In the genomic region with DNA sequence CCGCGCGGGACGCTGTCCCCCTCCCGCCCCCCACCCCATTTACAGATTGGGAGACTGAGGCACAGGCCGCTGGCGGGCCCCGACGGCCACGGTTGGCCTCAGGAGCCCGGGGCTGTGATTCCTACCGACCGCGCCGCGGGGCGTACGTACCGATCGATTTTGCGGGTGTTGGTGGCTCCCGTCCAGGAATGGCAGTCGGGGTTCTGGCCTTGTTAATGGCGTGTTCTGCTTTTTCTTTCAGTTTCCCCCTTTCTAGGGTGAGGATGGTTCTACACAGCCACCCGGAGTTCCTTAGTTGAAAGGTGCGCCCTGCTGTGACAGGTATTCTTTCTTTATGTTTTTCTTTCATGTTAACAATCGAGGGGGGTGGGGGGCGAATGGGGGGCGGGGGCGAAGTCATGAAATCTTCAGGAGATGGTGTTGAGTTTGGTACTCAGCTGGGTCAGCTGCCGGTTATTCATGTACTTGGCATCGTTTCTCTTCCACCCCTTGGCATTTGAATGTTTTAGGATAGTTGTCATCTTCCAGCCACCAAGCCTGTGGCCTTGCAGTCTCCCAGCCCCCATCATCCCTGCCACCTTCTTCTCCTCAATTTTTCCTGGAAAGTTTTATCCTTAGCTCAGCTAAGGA, we compare ENCODE assay signal across 2 cellular contexts.
A peak's percentile ranks its signal among the peaks of the same experiment; 100 is the strongest.
TF ChIP-seq lines count a peak whose summit lies in the region.

No MANE protein-coding gene starts in this region.

TF ChIP-seq in HEK293T, 16 proteins besides CTCF, POLR2A, EP300 and RAD21:
- TF ChIP-seq, protein P1, sequence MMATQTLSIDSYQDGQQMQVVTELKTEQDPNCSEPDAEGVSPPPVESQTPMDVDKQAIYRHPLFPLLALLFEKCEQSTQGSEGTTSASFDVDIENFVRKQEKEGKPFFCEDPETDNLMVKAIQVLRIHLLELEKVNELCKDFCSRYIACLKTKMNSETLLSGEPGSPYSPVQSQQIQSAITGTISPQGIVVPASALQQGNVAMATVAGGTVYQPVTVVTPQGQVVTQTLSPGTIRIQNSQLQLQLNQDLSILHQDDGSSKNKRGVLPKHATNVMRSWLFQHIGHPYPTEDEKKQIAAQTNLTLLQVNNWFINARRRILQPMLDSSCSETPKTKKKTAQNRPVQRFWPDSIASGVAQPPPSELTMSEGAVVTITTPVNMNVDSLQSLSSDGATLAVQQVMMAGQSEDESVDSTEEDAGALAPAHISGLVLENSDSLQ (IDR thresholded peaks at IDR 0.05) = no peak
- TF ChIP-seq LEF1 (IDR thresholded peaks at IDR 0.05; ENCODE audit: borderline replicate concordance) = no peak
- no peak for TF ChIP-seq BHLHE40 (IDR thresholded peaks at IDR 0.05; ENCODE audit: borderline replicate concordance)
- TF ChIP-seq FOXK2 (IDR thresholded peaks at IDR 0.05) = no peak
- TF ChIP-seq SP1 (IDR thresholded peaks at IDR 0.05) = no peak
- TF ChIP-seq FOXM1 (IDR thresholded peaks at IDR 0.05; ENCODE audit: borderline replicate concordance) = no peak
- no peak for TF ChIP-seq TARDBP (IDR thresholded peaks at IDR 0.05)
- no peak for TF ChIP-seq HDGF (IDR thresholded peaks at IDR 0.05; ENCODE audit: borderline replicate concordance)
- TF ChIP-seq ZNF384 (IDR thresholded peaks at IDR 0.05) = no peak
- TF ChIP-seq L3MBTL2 (conservative IDR thresholded peaks at IDR 0.05) = no peak

TF ChIP-seq in HepG2, 621 proteins besides CTCF, POLR2A, EP300 and RAD21:
- TF ChIP-seq, protein P2, sequence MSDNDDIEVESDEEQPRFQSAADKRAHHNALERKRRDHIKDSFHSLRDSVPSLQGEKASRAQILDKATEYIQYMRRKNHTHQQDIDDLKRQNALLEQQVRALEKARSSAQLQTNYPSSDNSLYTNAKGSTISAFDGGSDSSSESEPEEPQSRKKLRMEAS (IDR thresholded peaks at IDR 0.05) = no peak
- no peak for TF ChIP-seq TAF1 (CRISPR knock-in tag; IDR thresholded peaks at IDR 0.05)
- peak; percentile 56; the same call in 1 of the 2 replicates for TF ChIP-seq SIN3A (IDR thresholded peaks at IDR 0.05; ENCODE audit: borderline replicate concordance, low read depth, low read length)
- TF ChIP-seq CHD4 (IDR thresholded peaks at IDR 0.05; ENCODE audit: borderline replicate concordance, low read length) = no peak
- TF ChIP-seq NPAS2 (CRISPR knock-in tag; IDR thresholded peaks at IDR 0.05; ENCODE audit: borderline replicate concordance) = no peak
- TF ChIP-seq, protein P3, sequence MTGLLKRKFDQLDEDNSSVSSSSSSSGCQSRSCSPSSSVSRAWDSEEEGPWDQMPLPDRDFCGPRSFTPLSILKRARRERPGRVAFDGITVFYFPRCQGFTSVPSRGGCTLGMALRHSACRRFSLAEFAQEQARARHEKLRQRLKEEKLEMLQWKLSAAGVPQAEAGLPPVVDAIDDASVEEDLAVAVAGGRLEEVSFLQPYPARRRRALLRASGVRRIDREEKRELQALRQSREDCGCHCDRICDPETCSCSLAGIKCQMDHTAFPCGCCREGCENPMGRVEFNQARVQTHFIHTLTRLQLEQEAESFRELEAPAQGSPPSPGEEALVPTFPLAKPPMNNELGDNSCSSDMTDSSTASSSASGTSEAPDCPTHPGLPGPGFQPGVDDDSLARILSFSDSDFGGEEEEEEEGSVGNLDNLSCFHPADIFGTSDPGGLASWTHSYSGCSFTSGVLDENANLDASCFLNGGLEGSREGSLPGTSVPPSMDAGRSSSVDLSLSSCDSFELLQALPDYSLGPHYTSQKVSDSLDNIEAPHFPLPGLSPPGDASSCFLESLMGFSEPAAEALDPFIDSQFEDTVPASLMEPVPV (CRISPR knock-in tag; IDR thresholded peaks at IDR 0.05) = no peak
- TF ChIP-seq ZZZ3 (CRISPR knock-in tag; IDR thresholded peaks at IDR 0.05; ENCODE audit: borderline replicate concordance) = no peak
- 0 out of 2 replicates have a peak, but pooled peaks have one; percentile 18 for TF ChIP-seq ARNTL (CRISPR knock-in tag; IDR thresholded peaks at IDR 0.05)
- TF ChIP-seq, protein P4, sequence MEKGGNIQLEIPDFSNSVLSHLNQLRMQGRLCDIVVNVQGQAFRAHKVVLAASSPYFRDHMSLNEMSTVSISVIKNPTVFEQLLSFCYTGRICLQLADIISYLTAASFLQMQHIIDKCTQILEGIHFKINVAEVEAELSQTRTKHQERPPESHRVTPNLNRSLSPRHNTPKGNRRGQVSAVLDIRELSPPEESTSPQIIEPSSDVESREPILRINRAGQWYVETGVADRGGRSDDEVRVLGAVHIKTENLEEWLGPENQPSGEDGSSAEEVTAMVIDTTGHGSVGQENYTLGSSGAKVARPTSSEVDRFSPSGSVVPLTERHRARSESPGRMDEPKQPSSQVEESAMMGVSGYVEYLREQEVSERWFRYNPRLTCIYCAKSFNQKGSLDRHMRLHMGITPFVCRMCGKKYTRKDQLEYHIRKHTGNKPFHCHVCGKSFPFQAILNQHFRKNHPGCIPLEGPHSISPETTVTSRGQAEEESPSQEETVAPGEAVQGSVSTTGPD (CRISPR knock-in tag; IDR thresholded peaks at IDR 0.05) = no peak
- TF ChIP-seq ZNF777 (CRISPR knock-in tag; IDR thresholded peaks at IDR 0.05) = peak; percentile 90
- no peak for TF ChIP-seq ZNF670 (CRISPR knock-in tag; IDR thresholded peaks at IDR 0.05; ENCODE audit: borderline replicate concordance)
- no peak for TF ChIP-seq ZNF256 (CRISPR knock-in tag; conservative IDR thresholded peaks at IDR 0.05)
- peak; percentile 71; the same call in 1 of the 2 replicates for TF ChIP-seq ZNF629 (CRISPR knock-in tag; conservative IDR thresholded peaks at IDR 0.05)
- TF ChIP-seq MIXL1 (CRISPR knock-in tag; IDR thresholded peaks at IDR 0.05) = no peak
- peak; percentile 7 for TF ChIP-seq ZFX (CRISPR knock-in tag; IDR thresholded peaks at IDR 0.05; ENCODE audit: low read depth)
- TF ChIP-seq PHF8 (CRISPR knock-in tag; IDR thresholded peaks at IDR 0.05) = peak; percentile 1; the same call in 1 of the 2 replicates
- 0 out of 2 replicates have a peak, but pooled peaks have one; percentile 83 for TF ChIP-seq ZBTB1 (CRISPR knock-in tag; IDR thresholded peaks at IDR 0.05; ENCODE audit: borderline replicate concordance)
- TF ChIP-seq, protein P5, sequence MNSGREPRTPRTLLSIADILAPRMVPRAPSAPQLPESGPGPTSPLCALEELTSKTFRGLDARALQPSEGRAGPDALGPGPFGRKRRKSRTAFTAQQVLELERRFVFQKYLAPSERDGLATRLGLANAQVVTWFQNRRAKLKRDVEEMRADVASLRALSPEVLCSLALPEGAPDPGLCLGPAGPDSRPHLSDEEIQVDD (CRISPR knock-in tag; IDR thresholded peaks at IDR 0.05; ENCODE audit: borderline replicate concordance) = no peak
- TF ChIP-seq, protein P6, sequence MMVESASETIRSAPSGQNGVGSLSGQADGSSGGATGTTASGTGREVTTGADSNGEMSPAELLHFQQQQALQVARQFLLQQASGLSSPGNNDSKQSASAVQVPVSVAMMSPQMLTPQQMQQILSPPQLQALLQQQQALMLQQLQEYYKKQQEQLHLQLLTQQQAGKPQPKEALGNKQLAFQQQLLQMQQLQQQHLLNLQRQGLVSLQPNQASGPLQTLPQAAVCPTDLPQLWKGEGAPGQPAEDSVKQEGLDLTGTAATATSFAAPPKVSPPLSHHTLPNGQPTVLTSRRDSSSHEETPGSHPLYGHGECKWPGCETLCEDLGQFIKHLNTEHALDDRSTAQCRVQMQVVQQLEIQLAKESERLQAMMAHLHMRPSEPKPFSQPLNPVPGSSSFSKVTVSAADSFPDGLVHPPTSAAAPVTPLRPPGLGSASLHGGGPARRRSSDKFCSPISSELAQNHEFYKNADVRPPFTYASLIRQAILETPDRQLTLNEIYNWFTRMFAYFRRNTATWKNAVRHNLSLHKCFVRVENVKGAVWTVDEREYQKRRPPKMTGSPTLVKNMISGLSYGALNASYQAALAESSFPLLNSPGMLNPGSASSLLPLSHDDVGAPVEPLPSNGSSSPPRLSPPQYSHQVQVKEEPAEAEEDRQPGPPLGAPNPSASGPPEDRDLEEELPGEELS (CRISPR knock-in tag; IDR thresholded peaks at IDR 0.05) = no peak
- TF ChIP-seq ZNF484 (CRISPR knock-in tag; IDR thresholded peaks at IDR 0.05; ENCODE audit: borderline replicate concordance, low read depth) = no peak
- TF ChIP-seq, protein P7, sequence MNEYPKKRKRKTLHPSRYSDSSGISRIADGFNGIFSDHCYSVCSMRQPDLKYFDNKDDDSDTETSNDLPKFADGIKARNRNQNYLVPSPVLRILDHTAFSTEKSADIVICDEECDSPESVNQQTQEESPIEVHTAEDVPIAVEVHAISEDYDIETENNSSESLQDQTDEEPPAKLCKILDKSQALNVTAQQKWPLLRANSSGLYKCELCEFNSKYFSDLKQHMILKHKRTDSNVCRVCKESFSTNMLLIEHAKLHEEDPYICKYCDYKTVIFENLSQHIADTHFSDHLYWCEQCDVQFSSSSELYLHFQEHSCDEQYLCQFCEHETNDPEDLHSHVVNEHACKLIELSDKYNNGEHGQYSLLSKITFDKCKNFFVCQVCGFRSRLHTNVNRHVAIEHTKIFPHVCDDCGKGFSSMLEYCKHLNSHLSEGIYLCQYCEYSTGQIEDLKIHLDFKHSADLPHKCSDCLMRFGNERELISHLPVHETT (CRISPR knock-in tag; conservative IDR thresholded peaks at IDR 0.05) = no peak
- TF ChIP-seq, protein P8, sequence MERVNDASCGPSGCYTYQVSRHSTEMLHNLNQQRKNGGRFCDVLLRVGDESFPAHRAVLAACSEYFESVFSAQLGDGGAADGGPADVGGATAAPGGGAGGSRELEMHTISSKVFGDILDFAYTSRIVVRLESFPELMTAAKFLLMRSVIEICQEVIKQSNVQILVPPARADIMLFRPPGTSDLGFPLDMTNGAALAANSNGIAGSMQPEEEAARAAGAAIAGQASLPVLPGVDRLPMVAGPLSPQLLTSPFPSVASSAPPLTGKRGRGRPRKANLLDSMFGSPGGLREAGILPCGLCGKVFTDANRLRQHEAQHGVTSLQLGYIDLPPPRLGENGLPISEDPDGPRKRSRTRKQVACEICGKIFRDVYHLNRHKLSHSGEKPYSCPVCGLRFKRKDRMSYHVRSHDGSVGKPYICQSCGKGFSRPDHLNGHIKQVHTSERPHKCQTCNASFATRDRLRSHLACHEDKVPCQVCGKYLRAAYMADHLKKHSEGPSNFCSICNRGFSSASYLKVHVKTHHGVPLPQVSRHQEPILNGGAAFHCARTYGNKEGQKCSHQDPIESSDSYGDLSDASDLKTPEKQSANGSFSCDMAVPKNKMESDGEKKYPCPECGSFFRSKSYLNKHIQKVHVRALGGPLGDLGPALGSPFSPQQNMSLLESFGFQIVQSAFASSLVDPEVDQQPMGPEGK (CRISPR knock-in tag; IDR thresholded peaks at IDR 0.05) = no peak
- no peak for TF ChIP-seq SALL2 (CRISPR knock-in tag; IDR thresholded peaks at IDR 0.05)
- no peak for TF ChIP-seq HOXA7 (CRISPR knock-in tag; IDR thresholded peaks at IDR 0.05)
- TF ChIP-seq EED (CRISPR knock-in tag; IDR thresholded peaks at IDR 0.05) = 0 out of 2 replicates have a peak, but pooled peaks have one; percentile 6
- no peak for TF ChIP-seq ZMYM4 (CRISPR knock-in tag; IDR thresholded peaks at IDR 0.05)
- no peak for TF ChIP-seq ZFP62 (CRISPR knock-in tag; IDR thresholded peaks at IDR 0.05)
- TF ChIP-seq ZBTB38 (CRISPR knock-in tag; IDR thresholded peaks at IDR 0.05) = no peak
- no peak for TF ChIP-seq CREM (IDR thresholded peaks at IDR 0.05)
- no peak for TF ChIP-seq CREM (CRISPR knock-in tag; IDR thresholded peaks at IDR 0.05)
- 0 out of 2 replicates have a peak, but pooled peaks have one; percentile 8 for TF ChIP-seq KAT2B (IDR thresholded peaks at IDR 0.05; ENCODE audit: borderline replicate concordance, low read depth, low read length)
- 0 out of 2 replicates have a peak, but pooled peaks have one; percentile 11 for TF ChIP-seq RBFOX2 (IDR thresholded peaks at IDR 0.05; ENCODE audit: low read depth, low read length)
- TF ChIP-seq ZNF432 (CRISPR knock-in tag; IDR thresholded peaks at IDR 0.05; ENCODE audit: borderline replicate concordance) = no peak
- no peak for TF ChIP-seq CBX2 (IDR thresholded peaks at IDR 0.05; ENCODE audit: low read depth, low read length)
- no peak for TF ChIP-seq CBX2 (CRISPR knock-in tag; IDR thresholded peaks at IDR 0.05; ENCODE audit: low read depth)
- TF ChIP-seq ONECUT2 (CRISPR knock-in tag; IDR thresholded peaks at IDR 0.05) = peak; percentile 86
- no peak for TF ChIP-seq ZFP1 (CRISPR knock-in tag; IDR thresholded peaks at IDR 0.05)
